Comparison of ENCODE assay signal across 1 cellular context in genomic region chr16:4624015-4624826, GRCh38.
A peak's percentile ranks its signal among the peaks of the same experiment; 100 is the strongest.
TF ChIP-seq lines count a peak whose summit lies in the region.

MGRN1 (plus strand) TSS chr16:4624826; CDS start chr16:4624961, 135 bp downstream.

TF ChIP-seq in HepG2, 621 proteins besides CTCF, POLR2A, EP300 and RAD21 (continued from another document and continues in another):
- TF ChIP-seq THAP9 (CRISPR knock-in tag; IDR thresholded peaks at IDR 0.05; ENCODE audit: borderline replicate concordance) (peak; percentile 76), ZNF850 (CRISPR knock-in tag; conservative IDR thresholded peaks at IDR 0.05) (peak; percentile 53; the same call in 1 of the 2 replicates), GATAD1 (CRISPR knock-in tag; IDR thresholded peaks at IDR 0.05) (peak; percentile 70), ZNF317 (CRISPR knock-in tag; IDR thresholded peaks at IDR 0.05) (peak; percentile 78), HCFC1 (IDR thresholded peaks at IDR 0.05; ENCODE audit: low read depth, low read length) (peak; percentile 93), ZNF235 (CRISPR knock-in tag; IDR thresholded peaks at IDR 0.05; ENCODE audit: borderline replicate concordance) (0 out of 2 replicates have a peak, but pooled peaks have one; percentile 33), ZNF598 (CRISPR knock-in tag; IDR thresholded peaks at IDR 0.05; ENCODE audit: borderline replicate concordance) (peak; percentile 62; the same call in 1 of the 2 replicates), ZNF879 (CRISPR knock-in tag; IDR thresholded peaks at IDR 0.05) (peak; percentile 16; the same call in 1 of the 2 replicates), ZNF777 (CRISPR knock-in tag; IDR thresholded peaks at IDR 0.05) (no peak), YY1 (IDR thresholded peaks at IDR 0.05; ENCODE audit: insufficient read depth, insufficient replicate concordance, low read depth, low read length) (peak; percentile 45), NFYB (CRISPR knock-in tag; IDR thresholded peaks at IDR 0.05) (peak; percentile 44), POGZ (CRISPR knock-in tag; IDR thresholded peaks at IDR 0.05) (peak; percentile 15; the same call in 1 of the 2 replicates), SAP130 (CRISPR knock-in tag; IDR thresholded peaks at IDR 0.05; ENCODE audit: low read depth) (peak; percentile 58), ZNF75D (CRISPR knock-in tag; IDR thresholded peaks at IDR 0.05; ENCODE audit: borderline replicate concordance) (no peak), GRHL1 (CRISPR knock-in tag; conservative IDR thresholded peaks at IDR 0.05) (no peak), KLF15 (CRISPR knock-in tag; IDR thresholded peaks at IDR 0.05; ENCODE audit: borderline replicate concordance) (peak; percentile 24; the same call in 1 of the 2 replicates), TOE1 (CRISPR knock-in tag; IDR thresholded peaks at IDR 0.05) (no peak), BORCS8-MEF2B (CRISPR knock-in tag; IDR thresholded peaks at IDR 0.05) (peak; percentile 53; the same call in 1 of the 2 replicates), ZBTB7B (CRISPR knock-in tag; IDR thresholded peaks at IDR 0.05) (0 out of 2 replicates have a peak, but pooled peaks have one; percentile 48), ZBTB33 (CRISPR knock-in tag; IDR thresholded peaks at IDR 0.05) (peak; percentile 74; the same call in 1 of the 2 replicates), ZNF678 (CRISPR knock-in tag; IDR thresholded peaks at IDR 0.05) (peak; percentile 16; the same call in 1 of the 2 replicates), TGIF2 (CRISPR knock-in tag; IDR thresholded peaks at IDR 0.05) (peak; percentile 61; the same call in 1 of the 2 replicates), ZNF350 (CRISPR knock-in tag; IDR thresholded peaks at IDR 0.05; ENCODE audit: borderline replicate concordance, low read depth) (peak; percentile 71), ZNF264 (CRISPR knock-in tag; IDR thresholded peaks at IDR 0.05) (no peak), ETV5 (CRISPR knock-in tag; IDR thresholded peaks at IDR 0.05; ENCODE audit: borderline replicate concordance) (no peak; the same call in 1 of the 2 replicates), ARID4A (CRISPR knock-in tag; IDR thresholded peaks at IDR 0.05; ENCODE audit: borderline replicate concordance) (no peak; the same call in 1 of the 2 replicates), MTA3 (CRISPR knock-in tag; IDR thresholded peaks at IDR 0.05) (no peak), ZNF891 (CRISPR knock-in tag; IDR thresholded peaks at IDR 0.05) (peak; percentile 33; the same call in 1 of the 2 replicates), MAZ (IDR thresholded peaks at IDR 0.05; ENCODE audit: borderline replicate concordance, low read depth, low read length) (peak; percentile 91), MAZ (CRISPR knock-in tag; IDR thresholded peaks at IDR 0.05; ENCODE audit: low read depth) (no peak), ZNF260 (CRISPR knock-in tag; IDR thresholded peaks at IDR 0.05; ENCODE audit: borderline replicate concordance, low read depth) (no peak), IKZF5 (CRISPR knock-in tag; IDR thresholded peaks at IDR 0.05) (0 out of 2 replicates have a peak, but pooled peaks have one; percentile 46), ZNF776 (CRISPR knock-in tag; IDR thresholded peaks at IDR 0.05) (peak; percentile 41; the same call in 1 of the 2 replicates), ZNF572 (CRISPR knock-in tag; IDR thresholded peaks at IDR 0.05) (peak; percentile 83; the same call in 1 of the 2 replicates), ZSCAN31 (CRISPR knock-in tag; IDR thresholded peaks at IDR 0.05; ENCODE audit: low read depth) (peak; percentile 26; the same call in 1 of the 2 replicates), ZNF629 (CRISPR knock-in tag; conservative IDR thresholded peaks at IDR 0.05) (peak; percentile 36), ZSCAN12 (CRISPR knock-in tag; IDR thresholded peaks at IDR 0.05) (0 out of 2 replicates have a peak, but pooled peaks have one; percentile 41), ZNF383 (CRISPR knock-in tag; IDR thresholded peaks at IDR 0.05; ENCODE audit: borderline replicate concordance) (peak; percentile 84; the same call in 1 of the 2 replicates), ZMYM3 (CRISPR knock-in tag; IDR thresholded peaks at IDR 0.05) (peak; percentile 76), GATAD2A (CRISPR knock-in tag; IDR thresholded peaks at IDR 0.05) (peak; percentile 58; the same call in 1 of the 2 replicates), MYPOP (CRISPR knock-in tag; IDR thresholded peaks at IDR 0.05) (0 out of 2 replicates have a peak, but pooled peaks have one; percentile 8), AKAP8 (CRISPR knock-in tag; IDR thresholded peaks at IDR 0.05) (no peak)
- TF ChIP-seq, protein P1, sequence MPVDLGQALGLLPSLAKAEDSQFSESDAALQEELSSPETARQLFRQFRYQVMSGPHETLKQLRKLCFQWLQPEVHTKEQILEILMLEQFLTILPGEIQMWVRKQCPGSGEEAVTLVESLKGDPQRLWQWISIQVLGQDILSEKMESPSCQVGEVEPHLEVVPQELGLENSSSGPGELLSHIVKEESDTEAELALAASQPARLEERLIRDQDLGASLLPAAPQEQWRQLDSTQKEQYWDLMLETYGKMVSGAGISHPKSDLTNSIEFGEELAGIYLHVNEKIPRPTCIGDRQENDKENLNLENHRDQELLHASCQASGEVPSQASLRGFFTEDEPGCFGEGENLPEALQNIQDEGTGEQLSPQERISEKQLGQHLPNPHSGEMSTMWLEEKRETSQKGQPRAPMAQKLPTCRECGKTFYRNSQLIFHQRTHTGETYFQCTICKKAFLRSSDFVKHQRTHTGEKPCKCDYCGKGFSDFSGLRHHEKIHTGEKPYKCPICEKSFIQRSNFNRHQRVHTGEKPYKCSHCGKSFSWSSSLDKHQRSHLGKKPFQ (CRISPR knock-in tag; IDR thresholded peaks at IDR 0.05; ENCODE audit: insufficient replicate concordance): peak; percentile 18
- TF ChIP-seq, protein P2, sequence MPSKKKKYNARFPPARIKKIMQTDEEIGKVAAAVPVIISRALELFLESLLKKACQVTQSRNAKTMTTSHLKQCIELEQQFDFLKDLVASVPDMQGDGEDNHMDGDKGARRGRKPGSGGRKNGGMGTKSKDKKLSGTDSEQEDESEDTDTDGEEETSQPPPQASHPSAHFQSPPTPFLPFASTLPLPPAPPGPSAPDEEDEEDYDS (CRISPR knock-in tag; IDR thresholded peaks at IDR 0.05): peak; percentile 33; the same call in 1 of the 2 replicates
- TF ChIP-seq, protein P3, sequence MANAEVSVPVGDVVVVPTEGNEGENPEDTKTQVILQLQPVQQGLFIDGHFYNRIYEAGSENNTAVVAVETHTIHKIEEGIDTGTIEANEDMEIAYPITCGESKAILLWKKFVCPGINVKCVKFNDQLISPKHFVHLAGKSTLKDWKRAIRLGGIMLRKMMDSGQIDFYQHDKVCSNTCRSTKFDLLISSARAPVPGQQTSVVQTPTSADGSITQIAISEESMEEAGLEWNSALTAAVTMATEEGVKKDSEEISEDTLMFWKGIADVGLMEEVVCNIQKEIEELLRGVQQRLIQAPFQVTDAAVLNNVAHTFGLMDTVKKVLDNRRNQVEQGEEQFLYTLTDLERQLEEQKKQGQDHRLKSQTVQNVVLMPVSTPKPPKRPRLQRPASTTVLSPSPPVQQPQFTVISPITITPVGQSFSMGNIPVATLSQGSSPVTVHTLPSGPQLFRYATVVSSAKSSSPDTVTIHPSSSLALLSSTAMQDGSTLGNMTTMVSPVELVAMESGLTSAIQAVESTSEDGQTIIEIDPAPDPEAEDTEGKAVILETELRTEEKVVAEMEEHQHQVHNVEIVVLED (CRISPR knock-in tag; IDR thresholded peaks at IDR 0.05; ENCODE audit: borderline replicate concordance): peak; percentile 91
